In the genomic region with DNA sequence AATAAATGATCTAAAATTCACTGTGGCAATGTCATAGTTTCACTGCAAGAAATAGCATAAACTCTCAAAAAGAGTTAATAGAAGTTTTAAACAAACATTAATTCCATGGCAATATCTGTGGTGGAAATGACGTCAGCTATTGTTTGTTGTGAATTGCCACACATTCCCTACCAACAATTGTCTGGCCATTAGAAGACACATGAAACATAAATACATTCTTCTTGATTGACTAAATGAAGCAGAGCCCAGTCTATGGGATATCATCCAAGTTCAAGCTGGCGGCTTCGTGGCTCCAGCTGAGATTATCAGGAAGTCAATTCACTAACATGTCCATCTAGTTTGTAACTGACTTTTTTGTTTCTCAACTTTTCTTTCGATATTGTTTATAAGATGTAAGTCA, we compare ENCODE assay signal across 15 cellular contexts.
DNase-seq lines count a peak whose midpoint lies in the region; ATAC-seq and TF ChIP-seq lines count a peak whose summit lies in the region.
"Had no signal": no experiment of that assay in that cellular context is flagged by ENCODE, and none has a peak within 500 bp of the region (broad histone marks: within the 10 kb centered on the region; RNA-seq: fewer than 3 reads in every experiment).

No MANE protein-coding gene starts in this region.

- intact Hi-C loops in left ventricle myocardium inferior (cut with micrococcal nuclease) = no loop called here
- intact Hi-C loops in transverse colon (cut with DNase I; ENCODE audit: low total_unique reads) = no loop called here

- peaks cover 57% of the 10 kb centered on the region for H3K4me1 Mint-ChIP-seq in HFFc6 (ENCODE audit: low read depth)
- H3K4me1 Mint-ChIP-seq: activated naive CD8-positive, alpha-beta T cell treated with anti-CD3 and anti-CD28 coated beads, Interleukin-2, amount 50 U/mL, for 24 hours had no signal

- WGBS in transverse colon (ENCODE audit: low coverage in 1 of 2), 2 donors = 68 to 91% methylated on average over 2 to 4 of the region's 4 CpGs

- H3K4me3 ChIP-seq in cardiac fibroblast (replicated peaks in 1 of 2; ENCODE audit: low read depth in 2 of 2, low read length in 2 of 2) = no peak overlapping the region
- no peak overlapping the region for H3K4me3 ChIP-seq in left ventricle myocardium inferior
- H3K4me3 ChIP-seq in transverse colon = no peak overlapping the region
- H3K4me3 ChIP-seq: A549, lung had no signal

- peaks cover 54% of the 10 kb centered on the region for H3K4me1 ChIP-seq in left ventricle myocardium inferior
- H3K4me1 ChIP-seq in transverse colon = no peaks in the 10 kb centered on the region
- H3K4me1 ChIP-seq: A549 had no signal

- no peaks in the 10 kb centered on the region for H3K27me3 Mint-ChIP-seq in HFFc6 (ENCODE audit: insufficient read depth)
- H3K27me3 Mint-ChIP-seq: type B pancreatic cell had no signal

- ATAC-seq in HG03342 (IDR thresholded peaks at IDR 0.05; ENCODE audit: unreplicated experiment) (no peak), GM18873 (IDR thresholded peaks at IDR 0.05; ENCODE audit: low FRiP score, unreplicated experiment) (no peak)
- ATAC-seq: A549; activated naive CD8-positive, alpha-beta T cell treated with anti-CD3 and anti-CD28 coated beads, Interleukin-2, amount 50 U/mL, for 24 hours had no signal

- no peak for TF ChIP-seq EP300 in transverse colon (IDR thresholded peaks at IDR 0.05; ENCODE audit: low read depth)

- no peaks in the 10 kb centered on the region for H3K9me3 Mint-ChIP-seq in HFFc6
- H3K9me3 Mint-ChIP-seq: activated naive CD8-positive, alpha-beta T cell treated with anti-CD3 and anti-CD28 coated beads, Interleukin-2, amount 50 U/mL, for 24 hours had no signal

- in situ Hi-C loops in transverse colon (cut with MboI; ENCODE audit: low pct_ligation_motif_present in 1 of 4, low pct_unique_long_range_greater_than_20kb in 1 of 4, low sequenced_read_pairs in 3 of 4) = no loop called here

- H3K36me3 Mint-ChIP-seq in HFFc6 (ENCODE audit: low read depth) = peaks cover 14% of the 10 kb centered on the region
- H3K36me3 Mint-ChIP-seq: type B pancreatic cell had no signal

- peak; percentile 61 for DNase-seq in A172 (ENCODE audit: low spot score)
- DNase-seq in HFFc6 = peak; percentile 87
- peak; percentile 96 for DNase-seq in cardiac fibroblast (ENCODE audit: low read depth in 2 of 2)
- DNase-seq in left ventricle myocardium inferior = no peak
- no peak for DNase-seq in transverse colon
- DNase-seq in retina = no peak
- DNase-seq: activated naive CD8-positive, alpha-beta T cell treated with anti-CD3 and anti-CD28 coated beads, Interleukin-2, amount 50 U/mL, for 24 hours; DMS79; hypothalamus; NCI-H2107 had no signal

- H3K27ac ChIP-seq in left ventricle myocardium inferior (replicated peaks) (peak overlapping the region; percentile 65), transverse colon (no peak overlapping the region)
- H3K27ac ChIP-seq: A549 had no signal

- no peak for TF ChIP-seq CTCF in HFFc6 (IDR thresholded peaks at IDR 0.05)
- no peak for TF ChIP-seq CTCF in cardiac fibroblast (IDR thresholded peaks at IDR 0.05; ENCODE audit: low read depth, low read length)
- no peak for TF ChIP-seq CTCF in left ventricle myocardium inferior (IDR thresholded peaks at IDR 0.05; ENCODE audit: borderline replicate concordance)
- no peak for TF ChIP-seq CTCF in transverse colon (IDR thresholded peaks at IDR 0.05)

- H3K27ac Mint-ChIP-seq in HFFc6 = peak overlapping the region; percentile 77
- H3K27ac Mint-ChIP-seq: activated naive CD8-positive, alpha-beta T cell treated with anti-CD3 and anti-CD28 coated beads, Interleukin-2, amount 50 U/mL, for 24 hours; type B pancreatic cell had no signal

- TF ChIP-seq POLR2A in transverse colon (IDR thresholded peaks at IDR 0.05) = no peak

- H3K36me3 ChIP-seq in left ventricle myocardium inferior (peaks cover 18% of the 10 kb centered on the region), transverse colon (no peaks in the 10 kb centered on the region)

- H3K9me3 ChIP-seq in left ventricle myocardium inferior (replicated peaks) (no peaks in the 10 kb centered on the region), transverse colon (no peaks in the 10 kb centered on the region)
- H3K9me3 ChIP-seq: A549 had no signal

- peak overlapping the region; percentile 37 for H3K4me3 Mint-ChIP-seq in HFFc6
- H3K4me3 Mint-ChIP-seq: activated naive CD8-positive, alpha-beta T cell treated with anti-CD3 and anti-CD28 coated beads, Interleukin-2, amount 50 U/mL, for 24 hours; type B pancreatic cell had no signal

- no peaks in the 10 kb centered on the region for H3K27me3 ChIP-seq in left ventricle myocardium inferior (ENCODE audit: low read depth)
- H3K27me3 ChIP-seq in transverse colon = no peaks in the 10 kb centered on the region

Comparison
In these comparisons a context has a peak if more than half of its experiments do, and no peak if none do; other contexts are left out.
1. DNase-seq: peak in A172 (single experiment), HFFc6 (single experiment) and cardiac fibroblast (2 of 2); none in left ventricle myocardium inferior (single experiment), transverse colon (single experiment) and retina (single experiment).